In the genomic region with DNA sequence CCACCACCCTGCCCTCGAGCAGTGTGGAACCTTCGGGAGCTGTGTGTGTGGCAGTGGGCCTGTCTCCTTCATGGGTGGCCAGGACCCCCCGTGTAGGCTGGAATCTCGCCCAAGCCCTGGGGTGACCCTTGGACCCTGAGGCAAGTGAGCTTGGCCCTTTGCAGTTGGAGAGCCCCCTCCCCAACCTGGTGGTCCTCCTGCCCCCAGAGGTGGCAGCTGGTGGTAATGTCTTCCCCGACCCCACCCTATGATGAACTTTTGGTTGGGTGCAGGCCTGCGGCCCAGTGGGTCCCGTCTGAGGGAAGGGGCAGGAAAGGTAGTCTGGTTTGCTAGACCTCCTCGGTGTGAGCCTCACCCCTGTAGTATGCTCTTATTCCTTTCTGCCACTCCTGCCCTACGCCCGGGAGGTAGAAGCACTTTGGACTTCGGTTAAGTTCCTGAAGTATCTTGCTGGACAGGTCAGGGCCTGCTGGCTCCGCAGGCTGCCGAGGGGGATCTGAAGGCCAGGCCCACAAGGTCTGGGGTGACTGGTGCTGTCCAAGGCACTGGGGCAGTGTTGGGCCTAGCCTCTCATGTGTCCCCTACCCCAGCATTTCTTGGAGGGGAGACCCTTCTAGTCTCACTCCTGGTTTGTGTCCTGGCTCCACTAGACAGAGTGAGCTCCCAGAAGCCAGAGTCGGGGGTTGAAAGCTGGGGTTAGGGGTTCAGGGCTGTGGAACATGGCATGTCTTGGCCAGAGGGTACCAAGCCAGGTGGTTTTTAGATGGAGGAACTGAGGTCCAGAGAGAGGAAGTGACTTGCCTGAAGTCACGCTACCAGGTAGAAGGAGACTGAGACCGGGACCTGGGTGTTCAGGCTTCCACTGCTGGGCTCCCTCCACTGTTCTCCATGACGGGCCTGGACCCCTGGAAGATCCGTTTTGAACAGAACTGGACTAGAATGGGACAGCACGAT, we compare ENCODE assay signal across 9 cellular contexts. TPM values are rescaled to one million over a fixed set of nuclear protein-coding genes. Genes with fewer than 3 reads are reported as not detected.
DNase-seq lines count a peak whose midpoint lies in the region; ATAC-seq, FAIRE-seq and TF ChIP-seq lines count a peak whose summit lies in the region.
"Had no signal": no experiment of that assay in that cellular context is flagged by ENCODE, and none has a peak within 500 bp of the region (broad histone marks: within the 10 kb centered on the region; RNA-seq: fewer than 3 reads in every experiment).

No MANE protein-coding gene starts in this region.

- ATAC-seq in WTC11 (no peak), HG02970 (IDR thresholded peaks at IDR 0.05; ENCODE audit: low FRiP score, unreplicated experiment) (no peak), HG02678 (IDR thresholded peaks at IDR 0.05; ENCODE audit: unreplicated experiment) (no peak)

- H3K27me3 Mint-ChIP-seq in WTC11 (ENCODE audit: low read depth), result peaks cover 16% of the 10 kb centered on the region

- peaks cover 11% of the 10 kb centered on the region for H3K4me1 ChIP-seq in iPS DF 6.9 (ENCODE audit: control insufficient read depth, insufficient read depth, low read length)

- H3K4me3 ChIP-seq in H7 (ENCODE audit: insufficient read depth, low read depth, low read length) (peak overlapping the region; percentile 75), iPS DF 6.9 (ENCODE audit: low read length) (peak overlapping the region; percentile 86; the same call in 1 of the 2 replicates), skeletal muscle cell (ENCODE audit: low read depth, low read length) (peak overlapping the region; percentile 72)

- no CpG with 5 or more reads among the region's 19 CpGs for WGBS in iPS DF 6.9 (ENCODE audit: insufficient coverage, insufficient read length)

- H3K36me3 ChIP-seq in H7 (replicated peaks; ENCODE audit: control insufficient read depth, insufficient read depth, low read length), result no peaks in the 10 kb centered on the region; the same call in 1 of the 2 replicates
- 0 out of 2 replicates have a peak, but pooled peaks cover 2% of the 10 kb centered on the region for H3K36me3 ChIP-seq in iPS DF 6.9 (ENCODE audit: control insufficient read depth, insufficient read depth, low read length)

- TF ChIP-seq CTCF in WTC11 (IDR thresholded peaks at IDR 0.05), result no peak

- POLR2A ChIA-PET in WTC11 (lab: Charles Lee), result interaction anchor here (0.8 kb wide), 1 partner anchor 77 kb away, joined by 3 read pairs; no protein-coding TSS in a partner anchor

- H3K9me3 Mint-ChIP-seq in WTC11, result no peaks in the 10 kb centered on the region

- FAIRE-seq in GM19239 (lab: Jason Lieb, UNC), result no peak

- H3K9me3 ChIP-seq in iPS DF 6.9 (ENCODE audit: control insufficient read depth, insufficient read depth, low read length), result no peaks in the 10 kb centered on the region

- CTCF ChIA-PET in WTC11 (lab: Charles Lee), result interaction anchor here (0.6 to 1.4 kb wide), 4 partner anchors 38 to 120 kb away, joined by 3 to 5 read pairs (median 4); no protein-coding TSS in a partner anchor

- DNase-seq in H7 (no peak), WTC11 (ENCODE audit: low spot score) (no peak), iPS DF 6.9 (ENCODE audit: low read depth, low spot score) (no peak), skeletal muscle cell (ENCODE audit: low read depth) (no peak), AG08395 (ENCODE audit: low spot score) (no peak), GM19239 (ENCODE audit: insufficient read length, low spot score) (no peak)
- DNase-seq: NCI-H187 treated with DMSO at 0.1 percent for 48 hours had no signal

- H3K4me3 Mint-ChIP-seq in WTC11, result peak overlapping the region; percentile 92

- peak overlapping the region; percentile 72 for H3K27ac Mint-ChIP-seq in WTC11

- peaks cover 34% of the 10 kb centered on the region for H3K4me1 Mint-ChIP-seq in WTC11

- no peak overlapping the region for H3K27ac ChIP-seq in iPS DF 6.9 (ENCODE audit: low read length)

- H3K27me3 ChIP-seq in H7 (ENCODE audit: control insufficient read depth, insufficient read depth, low read length) (no peaks in the 10 kb centered on the region), iPS DF 6.9 (ENCODE audit: control insufficient read depth, insufficient read depth, low read length) (no peaks in the 10 kb centered on the region; the same call in 1 of the 2 replicates)

- H3K36me3 Mint-ChIP-seq in WTC11, result no peaks in the 10 kb centered on the region; the same call in 1 of the 2 replicates

TF ChIP-seq in WTC11, 78 proteins besides CTCF, POLR2A, EP300 and RAD21:
- TF ChIP-seq ZNF121 (CRISPR knock-in tag; IDR thresholded peaks at IDR 0.05), result peak; percentile 69
- no peak for TF ChIP-seq JAZF1 (CRISPR knock-in tag; IDR thresholded peaks at IDR 0.05)

RNA-seq across cellular contexts. Expression of a gene that starts 1.7 kb away (rescaled TPM):
- 26.4 and 31.7 TPM in 2 replicates for total RNA-seq in H7 (2014; rRNA removed; shearing (Covaris generic))
- total RNA-seq in WTC11 (2021), result 23.9 to 25.7 TPM (median 24.2 TPM) in 3 replicates
